In the genomic region with DNA sequence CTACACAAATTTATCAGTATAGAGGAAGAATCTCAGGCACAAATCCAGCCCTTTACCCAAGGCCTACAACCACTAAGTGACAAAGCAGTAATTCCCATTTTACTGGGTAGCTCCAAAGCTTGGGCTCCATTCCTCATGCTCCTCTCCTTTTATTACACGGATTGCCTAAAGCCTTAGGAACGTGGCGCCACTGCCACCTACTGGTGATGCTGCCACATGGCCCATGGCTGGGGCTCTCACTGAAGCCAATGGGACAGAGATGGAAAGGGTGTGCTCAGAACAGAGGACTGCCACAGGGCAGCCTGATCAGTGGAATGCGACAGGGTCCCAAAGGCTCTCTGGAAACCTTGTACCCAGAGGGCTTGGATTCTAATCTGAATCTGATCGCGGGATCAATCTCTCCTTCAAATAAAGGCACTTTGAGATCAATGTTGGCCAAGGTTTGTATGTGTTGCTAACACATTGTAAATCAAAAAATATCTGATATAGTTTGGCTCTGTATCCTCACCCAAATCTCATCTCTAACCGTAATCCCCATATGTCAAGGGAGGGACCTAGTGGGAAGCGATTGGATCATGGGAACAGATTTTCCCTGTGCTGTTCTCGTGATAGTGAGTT, we compare ENCODE assay signal across 8 cellular contexts.
DNase-seq lines count a peak whose midpoint lies in the region; ATAC-seq and TF ChIP-seq lines count a peak whose summit lies in the region.

No MANE protein-coding gene starts in this region.

- peak; percentile 99 for TF ChIP-seq CTCF in GM12873 (IDR thresholded peaks at IDR 0.05; ENCODE audit: insufficient read depth, low read depth, low read length, missing control alignments)
- TF ChIP-seq CTCF in WI38 (IDR thresholded peaks at IDR 0.05; ENCODE audit: low read depth, low read length): peak; percentile 98

- peak; percentile 54 for DNase-seq in NCI-H2171 treated with DMSO at 0.1 percent for 48 hours (lab: John Stamatoyannopoulos, UW)
- peak; percentile 83 to 92 for DNase-seq in T47D (ENCODE audit: low read depth in 1 of 2, low spot score in 1 of 2)
- peak; percentile 61 for DNase-seq in iris pigment epithelial cell (ENCODE audit: low read depth)
- peak; percentile 58 to 78 for DNase-seq in stimulated activated CD4-positive, alpha-beta T cell treated with anti-CD3 and anti-CD28 coated beads, Interleukin-15, amount 100 ng/mL, for 48 hours (ENCODE audit: low read depth in 2 of 2)

- peak; percentile 77 for ATAC-seq in HG02885 (IDR thresholded peaks at IDR 0.05; ENCODE audit: poor library complexity, unreplicated experiment)
- no peak for ATAC-seq in GM21717 (IDR thresholded peaks at IDR 0.05; ENCODE audit: unreplicated experiment)

- no peak overlapping the region for H3K4me3 ChIP-seq in WI38 (ENCODE audit: low read depth, low read length)

- in situ Hi-C loops in T47D (cut with HindIII; ENCODE audit: low pct_unique_long_range_greater_than_20kb, low sequenced_read_pairs): no loop called here
